1 cellular context compared by ENCODE assay signal in the genomic region with DNA sequence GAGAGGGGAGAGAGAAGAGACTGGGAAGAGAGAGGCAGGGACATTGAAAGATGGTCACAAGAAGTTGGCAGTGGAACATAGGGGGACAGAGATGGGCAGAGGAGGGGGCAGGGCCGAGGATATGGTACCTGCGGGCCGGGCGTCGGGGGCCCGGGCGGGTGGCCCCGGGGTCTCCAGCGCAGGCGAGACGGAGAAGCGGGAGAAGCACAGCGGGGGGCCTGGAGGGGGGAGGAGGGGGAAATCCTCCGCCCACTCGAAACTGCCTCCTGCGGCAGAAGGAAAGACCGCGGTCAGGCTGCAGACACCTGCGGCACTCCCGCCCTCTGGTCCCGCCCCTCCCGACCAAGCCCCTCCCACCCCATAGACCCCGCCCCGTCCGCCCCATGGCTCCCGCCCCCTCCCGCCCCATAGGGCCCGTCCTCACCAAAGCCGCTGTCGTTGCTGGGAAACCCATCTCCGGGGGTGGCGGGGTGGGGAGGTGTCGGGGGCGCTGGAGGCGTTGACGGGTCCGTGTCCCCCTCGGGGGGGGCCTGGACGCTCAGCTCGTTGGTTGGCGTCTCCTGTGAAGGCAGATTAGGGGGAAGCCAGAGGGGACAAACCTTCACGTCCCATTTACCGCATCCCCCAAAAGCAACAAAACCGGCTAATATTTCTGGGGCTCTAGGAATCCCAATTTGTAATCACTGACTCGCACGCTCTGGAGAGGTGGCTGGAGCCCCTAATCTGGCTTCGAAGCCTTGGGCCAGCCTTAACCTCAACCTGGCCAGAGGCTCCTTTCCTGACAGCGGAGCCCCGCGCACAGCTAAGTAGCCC.
A peak's percentile ranks its signal among the peaks of the same experiment; 100 is the strongest.
TF ChIP-seq lines count a peak whose summit lies in the region.

No MANE protein-coding gene starts in this region.

TF ChIP-seq in endothelial cell of umbilical vein, 7 proteins besides CTCF, POLR2A, EP300 and RAD21:
- peak; percentile 37 for TF ChIP-seq EZH2 (IDR thresholded peaks at IDR 0.05; ENCODE audit: borderline replicate concordance, low read depth, low read length, severe bottlenecking)
- no peak for TF ChIP-seq MYC (IDR thresholded peaks at IDR 0.05; ENCODE audit: low read depth, low read length)
TF ChIP-seq in endothelial cell of umbilical vein: peak in this region for 1.
